In genomic region chr10:51092402-51092801, GRCh38 we compare ENCODE assay signal across 12 cellular contexts. TPM values are rescaled to one million over a fixed set of nuclear protein-coding genes. Genes with fewer than 3 reads are reported as not detected.
DNase-seq lines count a peak whose midpoint lies in the region; ATAC-seq, FAIRE-seq and TF ChIP-seq lines count a peak whose summit lies in the region.
"Had no signal": no experiment of that assay in that cellular context is flagged by ENCODE, and none has a peak within 500 bp of the region (broad histone marks: within the 10 kb centered on the region; RNA-seq: fewer than 3 reads in every experiment).

No MANE protein-coding gene starts in this region.

- H3K36me3 ChIP-seq in endothelial cell of umbilical vein (ENCODE audit: control insufficient read depth in 2 of 2, extremely low read depth in 1 of 2, insufficient read depth in 2 of 2, low read length in 2 of 2) (no peaks in the 10 kb centered on the region), transverse colon (no peaks in the 10 kb centered on the region)

- H3K9me1 ChIP-seq in endothelial cell of umbilical vein (replicated peaks; ENCODE audit: control insufficient read depth, extremely low read depth, insufficient read depth, low read length): no peaks in the 10 kb centered on the region

- no peak for TF ChIP-seq POLR2A in endothelial cell of umbilical vein (IDR thresholded peaks at IDR 0.05; ENCODE audit: low read depth, low read length)
- no peak for TF ChIP-seq POLR2A in transverse colon (IDR thresholded peaks at IDR 0.05)

- H3K4me3 ChIP-seq in endothelial cell of umbilical vein (replicated peaks in 1 of 3; ENCODE audit: insufficient read depth in 1 of 3, low read depth in 1 of 3, low read length in 3 of 3) (no peak overlapping the region), transverse colon (no peak overlapping the region)
- H3K4me3 ChIP-seq: smooth muscle cell had no signal

- DNase-seq in NCI-H446 treated with DMSO at 0.1 percent for 48 hours (lab: John Stamatoyannopoulos, UW) (peak; percentile 22), endothelial cell of umbilical vein (ENCODE audit: low read depth, low spot score) (no peak), middle frontal gyrus (ENCODE audit: extremely low spot score, low spot score) (peak; percentile 35), transverse colon (peak; percentile 63), hepatic stellate cell (ENCODE audit: low spot score) (no peak)
- DNase-seq: activated CD4-positive, alpha-beta T cell treated with anti-CD3 and anti-CD28 coated beads for 36 hours; DMS79; stimulated activated CD8-positive, alpha-beta memory T cell treated with anti-CD3 and anti-CD28 coated beads, Interleukin-4, amount 100 ng/mL, for 48 hours had no signal

- ATAC-seq in HG03159 (IDR thresholded peaks at IDR 0.05; ENCODE audit: unreplicated experiment) (no peak), HG03175 (IDR thresholded peaks at IDR 0.05; ENCODE audit: unreplicated experiment) (no peak)
- ATAC-seq: activated CD4-positive, alpha-beta T cell treated with anti-CD3 and anti-CD28 coated beads for 36 hours; activated naive CD4-positive, alpha-beta T cell treated with anti-CD3 and anti-CD28 coated beads, Interleukin-2, amount 50 U/mL, for 72 hours had no signal

- dilution Hi-C loops in endothelial cell of umbilical vein (cut with MboI; ENCODE audit: extremely low pct_ligation_motif_present, low sequenced_read_pairs): no loop called here

- POLR2A ChIA-PET in endothelial cell of umbilical vein (lab: Charles Lee): no interaction called here

- H3K9me3 ChIP-seq in endothelial cell of umbilical vein (replicated peaks; ENCODE audit: control insufficient read depth, insufficient read depth, low read length): no peaks in the 10 kb centered on the region
- no peaks in the 10 kb centered on the region for H3K9me3 ChIP-seq in transverse colon

- no peaks in the 10 kb centered on the region for H4K20me1 ChIP-seq in endothelial cell of umbilical vein (replicated peaks; ENCODE audit: control insufficient read depth, extremely low read depth, insufficient read depth, low read length)

- no peak overlapping the region for H3K4me2 ChIP-seq in endothelial cell of umbilical vein (ENCODE audit: insufficient read depth, low read length)
- H3K4me2 ChIP-seq: smooth muscle cell had no signal

- TF ChIP-seq CTCF in endothelial cell of umbilical vein (IDR thresholded peaks at IDR 0.05; ENCODE audit: extremely low read depth in 1 of 2, insufficient read depth in 1 of 2, low read depth in 1 of 2, low read length in 2 of 2): no peak
- TF ChIP-seq CTCF in transverse colon (IDR thresholded peaks at IDR 0.05): no peak

- CTCF ChIA-PET in endothelial cell of umbilical vein (lab: Charles Lee): no interaction called here

- intact Hi-C loops in endothelial cell of umbilical vein (cut with micrococcal nuclease): no loop called here
- intact Hi-C loops in transverse colon (cut with DNase I; ENCODE audit: low total_unique reads): no loop called here

- no peaks in the 10 kb centered on the region for H3K79me2 ChIP-seq in endothelial cell of umbilical vein (ENCODE audit: control insufficient read depth, insufficient read depth, low read length)

- peaks cover 5 to 8% of the 10 kb centered on the region in 2 experiments for H3K27me3 ChIP-seq in endothelial cell of umbilical vein (ENCODE audit: control insufficient read depth in 2 of 2, insufficient read depth in 2 of 2, low read length in 2 of 2)
- H3K27me3 ChIP-seq in transverse colon: no peaks in the 10 kb centered on the region

- no peak overlapping the region for H3K9ac ChIP-seq in endothelial cell of umbilical vein (replicated peaks; ENCODE audit: extremely low read depth, insufficient read depth, low read length)

- BruUV-seq in endothelial cell of umbilical vein (replicated peaks; lab: Mats Ljungman, UMichigan): no TSS peak

- FAIRE-seq in endothelial cell of umbilical vein (lab: Jason Lieb, UNC): no peak

- H3K4me1 ChIP-seq in endothelial cell of umbilical vein (ENCODE audit: control insufficient read depth, extremely low read depth, insufficient read depth, low read length): no peaks in the 10 kb centered on the region
- H3K4me1 ChIP-seq in transverse colon: peaks cover 0 to 9% (median 0%) of the 10 kb centered on the region in 4 donors

- in situ Hi-C loops in transverse colon (cut with MboI; ENCODE audit: low pct_ligation_motif_present in 1 of 4, low pct_unique_long_range_greater_than_20kb in 1 of 4, low sequenced_read_pairs in 3 of 4): no loop called here

- H3K27ac ChIP-seq in endothelial cell of umbilical vein (ENCODE audit: insufficient read depth, low read depth, low read length) (no peak overlapping the region), transverse colon (peak overlapping the region; percentile 4 to 65 (median 54))

- WGBS in transverse colon (ENCODE audit: low coverage in 1 of 2), 2 donors: 48 to 72% methylated on average over 2 of the region's 2 CpGs

- no peak for TF ChIP-seq EP300 in transverse colon (IDR thresholded peaks at IDR 0.05; ENCODE audit: low read depth)

- H2AFZ ChIP-seq in endothelial cell of umbilical vein (ENCODE audit: low read depth, low read length): no peak overlapping the region

TF ChIP-seq in endothelial cell of umbilical vein, 7 proteins besides CTCF, POLR2A, EP300 and RAD21:
- TF ChIP-seq FOS (IDR thresholded peaks at IDR 0.05; ENCODE audit: borderline replicate concordance, insufficient read depth, low read length): no peak
- peak; percentile 18 for TF ChIP-seq GATA2 (IDR thresholded peaks at IDR 0.05; ENCODE audit: insufficient read depth, insufficient read length, low read depth, low read length)

RNA-seq across cellular contexts. Expression of gene PRKG1, which starts 18.1 kb away (rescaled TPM):
- 0.18 and 0.39 TPM in 2 replicates for total RNA-seq in endothelial cell of umbilical vein
- 0.01 and 0.03 TPM in 2 replicates for polyA plus RNA-seq in endothelial cell of umbilical vein
- 0.04 TPM in 2 replicates for polyA plus RNA-seq in endothelial cell of umbilical vein (2011; cell fraction: cytosol; rRNA removed)
- 0.29 and 0.53 TPM in 2 replicates for polyA plus RNA-seq in endothelial cell of umbilical vein (2011; cell fraction: nucleus; rRNA removed)
- 0.16 and 0.43 TPM in 2 replicates for polyA plus RNA-seq in endothelial cell of umbilical vein (2012)
- polyA minus RNA-seq in endothelial cell of umbilical vein: 0.15 and 0.32 TPM in 2 replicates
- not detected for polyA minus RNA-seq in endothelial cell of umbilical vein (2011; cell fraction: cytosol; rRNA and poly(A)+ RNA removed)
- polyA minus RNA-seq in endothelial cell of umbilical vein (2011; cell fraction: nucleus; rRNA and poly(A)+ RNA removed): 2.9 and 3.3 TPM in 2 replicates
- 10 to 100 TPM; 17.6 to 30.6 (median 26.9) TPM for total RNA-seq in transverse colon
- total RNA-seq: activated CD4-positive, alpha-beta T cell treated with anti-CD3 and anti-CD28 coated beads for 36 hours; activated naive CD4-positive, alpha-beta T cell treated with anti-CD3 and anti-CD28 coated beads, Interleukin-2, amount 50 U/mL, for 72 hours had no signal

Comparison
In these comparisons a context has a peak if more than half of its experiments do, and no peak if none do; other contexts are left out.
1. DNase-seq: peak in NCI-H446 treated with DMSO at 0.1 percent for 48 hours (single experiment), middle frontal gyrus (single experiment) and transverse colon (single experiment); none in endothelial cell of umbilical vein (single experiment) and hepatic stellate cell (single experiment).
2. RNA of gene PRKG1, which starts 18.1 kb away (total RNA-seq): 17.6 to 30.6 TPM in transverse colon; 0.18 to 0.39 TPM in endothelial cell of umbilical vein; every median in the first group is over 10 times any median in the second.